Comparison of ENCODE assay signal across 16 cellular contexts in the genomic region with DNA sequence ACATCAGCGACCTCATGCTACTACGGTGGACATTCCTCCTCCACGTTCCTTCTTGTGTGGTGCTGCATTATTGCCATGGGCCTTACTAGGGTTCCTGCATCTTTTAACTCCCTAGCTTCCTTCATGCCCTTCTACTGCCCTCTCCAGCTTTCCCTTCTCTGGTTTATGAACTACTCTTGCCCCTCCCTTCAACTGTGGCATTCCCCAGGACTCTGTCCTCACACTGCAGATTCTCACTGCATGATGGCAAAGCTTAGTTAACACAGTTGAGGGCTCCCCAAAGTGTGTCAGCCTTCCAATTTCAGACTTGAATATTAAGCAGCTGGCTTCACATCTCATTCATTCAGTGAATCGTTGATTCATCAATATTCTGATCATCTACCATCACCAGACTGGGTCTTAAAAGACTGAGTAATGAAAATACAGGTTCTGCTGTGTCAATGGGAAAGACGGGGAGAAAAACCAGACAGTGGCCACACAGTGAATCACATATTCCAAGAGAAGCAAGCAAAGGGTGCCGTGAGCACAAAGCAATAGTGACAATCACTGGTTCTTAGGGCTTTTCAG. TPM values are rescaled to one million over a fixed set of nuclear protein-coding genes. Genes with fewer than 3 reads are reported as not detected.
A peak's percentile ranks its signal among the peaks of the same experiment; 100 is the strongest.
DNase-seq lines count a peak whose midpoint lies in the region; ATAC-seq and TF ChIP-seq lines count a peak whose summit lies in the region.
"Had no signal": no experiment of that assay in that cellular context is flagged by ENCODE, and none has a peak within 500 bp of the region (broad histone marks: within the 10 kb centered on the region; RNA-seq: fewer than 3 reads in every experiment).

No MANE protein-coding gene starts in this region.

- no peaks in the 10 kb centered on the region for H3K27me3 Mint-ChIP-seq in CD4-positive, alpha-beta memory T cell
- no peaks in the 10 kb centered on the region for H3K27me3 Mint-ChIP-seq in activated naive CD8-positive, alpha-beta T cell treated with anti-CD3 and anti-CD28 coated beads for 36 hours
- no peaks in the 10 kb centered on the region for H3K27me3 Mint-ChIP-seq in mesothelial cell of epicardium (ENCODE audit: low read depth)

- H3K4me1 ChIP-seq in CD4-positive, alpha-beta memory T cell (ENCODE audit: insufficient read depth, low read length): peaks cover 22% of the 10 kb centered on the region
- H3K4me1 ChIP-seq in esophagus muscularis mucosa: peaks cover 24 to 52% (median 41%) of the 10 kb centered on the region in 4 donors

- peak overlapping the region; percentile 3 to 76 (median 58) for H3K27ac Mint-ChIP-seq in CD4-positive, alpha-beta memory T cell
- peak overlapping the region; percentile 54 for H3K27ac Mint-ChIP-seq in activated naive CD8-positive, alpha-beta T cell treated with anti-CD3 and anti-CD28 coated beads for 36 hours
- peak overlapping the region; percentile 81 for H3K27ac Mint-ChIP-seq in mesothelial cell of epicardium

- DNase-seq in activated CD4-positive, CD25-positive, alpha-beta regulatory T cell (lab: John Stamatoyannopoulos, UW): no peak
- DNase-seq in CD4-positive, alpha-beta memory T cell: no peak
- no peak for DNase-seq in activated naive CD8-positive, alpha-beta T cell treated with anti-CD3 and anti-CD28 coated beads for 36 hours
- DNase-seq in mesothelial cell of epicardium (ENCODE audit: low spot score in 2 of 2, unreplicated experiment in 2 of 2): no peak
- no peak for DNase-seq in NCI-H1417 treated with DMSO at 0.1 percent for 48 hours (lab: John Stamatoyannopoulos, UW)
- no peak for DNase-seq in HK-2 (ENCODE audit: unreplicated experiment)
- DNase-seq in esophagus muscularis mucosa (ENCODE audit: extremely low spot score): no peak
- DNase-seq: foreskin keratinocyte, KBM-7, left cardiac atrium, NCI-H1105, NCI-H82, ovary, trophoblast cell had no signal

- H3K9me3 ChIP-seq in CD4-positive, alpha-beta memory T cell (ENCODE audit: control insufficient read depth in 1 of 2, low read length in 2 of 2): no peaks in the 10 kb centered on the region
- H3K9me3 ChIP-seq in esophagus muscularis mucosa: no peaks in the 10 kb centered on the region
- H3K9me3 ChIP-seq: ovary had no signal

- POLR2A ChIA-PET in CD4-positive, alpha-beta memory T cell (lab: Charles Lee; ENCODE audit: partially characterized antibody): interaction anchor here (1.6 kb wide), 1 partner anchor 9 kb away, joined by 4 read pairs; no protein-coding TSS in a partner anchor

- H3K36me3 Mint-ChIP-seq in CD4-positive, alpha-beta memory T cell: peaks cover 16 to 24% of the 10 kb centered on the region in 2 donors
- peaks cover 21% of the 10 kb centered on the region for H3K36me3 Mint-ChIP-seq in activated naive CD8-positive, alpha-beta T cell treated with anti-CD3 and anti-CD28 coated beads for 36 hours
- peaks cover 16% of the 10 kb centered on the region for H3K36me3 Mint-ChIP-seq in mesothelial cell of epicardium

- TF ChIP-seq EP300 in esophagus muscularis mucosa (IDR thresholded peaks at IDR 0.05): no peak

- peak overlapping the region in 2 of 8 donors; percentile 49 to 57 for H3K4me3 Mint-ChIP-seq in CD4-positive, alpha-beta memory T cell
- no peak overlapping the region for H3K4me3 Mint-ChIP-seq in activated naive CD8-positive, alpha-beta T cell treated with anti-CD3 and anti-CD28 coated beads for 36 hours
- H3K4me3 Mint-ChIP-seq in mesothelial cell of epicardium: no peak overlapping the region

- WGBS in esophagus muscularis mucosa: 87% methylated on average over 6 of the region's 6 CpGs

- H3K9me3 Mint-ChIP-seq in CD4-positive, alpha-beta memory T cell: no peaks in the 10 kb centered on the region
- no peaks in the 10 kb centered on the region for H3K9me3 Mint-ChIP-seq in activated naive CD8-positive, alpha-beta T cell treated with anti-CD3 and anti-CD28 coated beads for 36 hours
- no peaks in the 10 kb centered on the region for H3K9me3 Mint-ChIP-seq in mesothelial cell of epicardium

- H3K27me3 ChIP-seq in CD4-positive, alpha-beta memory T cell (ENCODE audit: insufficient read depth, low read length): no peaks in the 10 kb centered on the region
- no peaks in the 10 kb centered on the region for H3K27me3 ChIP-seq in esophagus muscularis mucosa
- H3K27me3 ChIP-seq: foreskin keratinocyte, ovary had no signal

- no peak overlapping the region for H3K4me3 ChIP-seq in CD4-positive, alpha-beta memory T cell (ENCODE audit: low read length in 2 of 2)
- H3K4me3 ChIP-seq in esophagus muscularis mucosa: no peak overlapping the region
- H3K4me3 ChIP-seq: ovary, SK-N-MC had no signal

- CTCF ChIA-PET in CD4-positive, alpha-beta memory T cell (lab: Charles Lee; ENCODE audit: partially characterized antibody): interaction anchor here (1.2 kb wide), 1 partner anchor 40 kb away, joined by 3 read pairs; no protein-coding TSS in a partner anchor

- no peak for TF ChIP-seq POLR2A in esophagus muscularis mucosa (IDR thresholded peaks at IDR 0.05; ENCODE audit: low read depth)

- intact Hi-C loops in CD4-positive, alpha-beta memory T cell (cut with micrococcal nuclease): loop anchor here (5.0 kb wide), 1 partner anchor 35 kb away; no protein-coding TSS in a partner anchor
- intact Hi-C loops in esophagus muscularis mucosa (cut with DNase I): no loop called here

- peak; percentile 80 to 87 for ATAC-seq in activated CD4-positive, CD25-positive, alpha-beta regulatory T cell treated with anti-CD3 and anti-CD28 coated beads, Interleukin-2, amount 50 U/mL, for 24 hours
- ATAC-seq: foreskin keratinocyte, left cardiac atrium had no signal

- H3K27ac ChIP-seq in CD4-positive, alpha-beta memory T cell (ENCODE audit: low read depth, low read length): no peak overlapping the region
- H3K27ac ChIP-seq in esophagus muscularis mucosa (replicated peaks in 1 of 4): no peak overlapping the region
- H3K27ac ChIP-seq: foreskin keratinocyte, ovary, SK-N-MC had no signal

- H3K4me1 Mint-ChIP-seq in CD4-positive, alpha-beta memory T cell: peaks cover 42 to 65% (median 56%) of the 10 kb centered on the region in 4 donors
- peaks cover 41% of the 10 kb centered on the region for H3K4me1 Mint-ChIP-seq in activated naive CD8-positive, alpha-beta T cell treated with anti-CD3 and anti-CD28 coated beads for 36 hours
- H3K4me1 Mint-ChIP-seq in mesothelial cell of epicardium: peaks cover 20% of the 10 kb centered on the region

- H3K36me3 ChIP-seq in CD4-positive, alpha-beta memory T cell (ENCODE audit: insufficient read depth, low read length): no peaks in the 10 kb centered on the region
- H3K36me3 ChIP-seq in esophagus muscularis mucosa: peaks cover 0 to 3% (median under 1%) of the 10 kb centered on the region in 4 donors
- H3K36me3 ChIP-seq: ovary had no signal

- no peak for TF ChIP-seq CTCF in mesothelial cell of epicardium (IDR thresholded peaks at IDR 0.05; ENCODE audit: unreplicated experiment)
- no peak for TF ChIP-seq CTCF in esophagus muscularis mucosa (IDR thresholded peaks at IDR 0.05)

RNA-seq across cellular contexts. Expression of gene ZFX, which starts 53.0 kb away (rescaled TPM):
- total RNA-seq in CD4-positive, alpha-beta memory T cell: 10 to 100 TPM; 69.5 to 72.2 TPM
- polyA plus RNA-seq in CD4-positive, alpha-beta memory T cell: 10 to 100 TPM; 33.7 to 43.8 TPM
- 10 to 100 TPM; 35.0 to 37.2 TPM for total RNA-seq in activated naive CD8-positive, alpha-beta T cell treated with anti-CD3 and anti-CD28 coated beads for 36 hours
- total RNA-seq in mesothelial cell of epicardium: 131 to 145 TPM (median 143 TPM) in 3 replicates
- 10 to 100 TPM; 52.3 to 75.6 (median 66.4) TPM for total RNA-seq in esophagus muscularis mucosa
